Comparison of ENCODE assay signal across 9 cellular contexts in the genomic region with DNA sequence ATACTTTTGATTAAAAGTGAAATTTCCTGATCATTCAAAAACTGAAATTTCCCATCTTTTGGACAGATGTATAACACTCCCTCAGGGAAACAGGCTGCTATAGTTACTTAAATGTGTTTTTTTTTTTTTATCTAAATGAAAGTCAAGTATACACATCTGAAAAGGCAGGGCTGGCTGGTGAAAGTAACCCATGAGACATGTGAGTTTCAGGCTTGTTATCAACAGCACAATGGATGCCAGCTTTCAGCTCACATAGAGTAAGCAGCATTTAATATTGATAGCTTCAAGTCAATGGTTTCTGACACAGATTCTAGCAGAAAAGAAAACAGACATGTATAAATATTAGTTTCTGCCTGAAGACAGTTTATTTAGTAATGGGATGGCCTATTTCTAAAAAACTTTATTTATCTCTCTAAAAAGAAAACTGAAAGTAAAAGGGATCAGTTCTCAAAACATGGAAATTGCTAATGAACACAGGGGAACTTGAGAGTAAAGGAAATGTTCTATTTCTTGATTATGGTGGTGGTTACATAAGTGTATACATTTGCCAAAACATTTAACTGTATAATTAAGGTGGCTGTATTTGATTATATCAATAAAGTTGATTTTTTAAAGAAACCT.
DNase-seq lines count a peak whose midpoint lies in the region; ATAC-seq and TF ChIP-seq lines count a peak whose summit lies in the region.
"Had no signal": no experiment of that assay in that cellular context is flagged by ENCODE, and none has a peak within 500 bp of the region (broad histone marks: within the 10 kb centered on the region; RNA-seq: fewer than 3 reads in every experiment).

No MANE protein-coding gene starts in this region.

- peaks cover 0 to 14% (median 4%) of the 10 kb centered on the region in 12 donors for H3K9me3 ChIP-seq in heart left ventricle

- peaks cover 0 to 19% (median 8%) of the 10 kb centered on the region in 12 donors for H3K4me1 ChIP-seq in heart left ventricle

- in situ Hi-C loops in G401 (cut with HindIII; ENCODE audit: low sequenced_read_pairs), result no loop called here

- H3K4me3 ChIP-seq in heart left ventricle, result peak overlapping the region in 3 of 12 donors; percentile 3 to 20 (median 11)

- H3K27me3 ChIP-seq in heart left ventricle, result no peaks in the 10 kb centered on the region

- intact Hi-C loops in heart left ventricle (cut with DNase I), result no loop called here

- DNase-seq in G401 (ENCODE audit: low spot score) (peak; percentile 23), heart left ventricle (peak in 1 of 5 donors; percentile 23), NCI-H1105 treated with DMSO at 0.1 percent for 48 hours (lab: John Stamatoyannopoulos, UW) (no peak), germinal center (ENCODE audit: low spot score) (no peak), KG1 (lab: John Stamatoyannopoulos, UW) (no peak)
- DNase-seq in stimulated activated CD4-positive, alpha-beta T cell treated with anti-CD3 and anti-CD28 coated beads, Interleukin-1b, Interleukin-23, amount 100 ng/mL, for 48 hours, result no peak
- DNase-seq: naive B cell had no signal

- H3K27ac ChIP-seq in heart left ventricle, result peak overlapping the region in 11 of 12 donors; percentile 32 to 65 (median 51)

- H3K36me3 ChIP-seq in heart left ventricle, result no peaks in the 10 kb centered on the region

- TF ChIP-seq POLR2A in heart left ventricle (IDR thresholded peaks at IDR 0.05), result no peak

- ATAC-seq in GM19463 (IDR thresholded peaks at IDR 0.05; ENCODE audit: unreplicated experiment) (peak; percentile 89), HG03196 (IDR thresholded peaks at IDR 0.05; ENCODE audit: unreplicated experiment) (peak; percentile 84), heart left ventricle (peak in 1 of 4 donors; percentile 55)

- no peak for TF ChIP-seq CTCF in heart left ventricle (IDR thresholded peaks at IDR 0.05)
